In the genomic region with DNA sequence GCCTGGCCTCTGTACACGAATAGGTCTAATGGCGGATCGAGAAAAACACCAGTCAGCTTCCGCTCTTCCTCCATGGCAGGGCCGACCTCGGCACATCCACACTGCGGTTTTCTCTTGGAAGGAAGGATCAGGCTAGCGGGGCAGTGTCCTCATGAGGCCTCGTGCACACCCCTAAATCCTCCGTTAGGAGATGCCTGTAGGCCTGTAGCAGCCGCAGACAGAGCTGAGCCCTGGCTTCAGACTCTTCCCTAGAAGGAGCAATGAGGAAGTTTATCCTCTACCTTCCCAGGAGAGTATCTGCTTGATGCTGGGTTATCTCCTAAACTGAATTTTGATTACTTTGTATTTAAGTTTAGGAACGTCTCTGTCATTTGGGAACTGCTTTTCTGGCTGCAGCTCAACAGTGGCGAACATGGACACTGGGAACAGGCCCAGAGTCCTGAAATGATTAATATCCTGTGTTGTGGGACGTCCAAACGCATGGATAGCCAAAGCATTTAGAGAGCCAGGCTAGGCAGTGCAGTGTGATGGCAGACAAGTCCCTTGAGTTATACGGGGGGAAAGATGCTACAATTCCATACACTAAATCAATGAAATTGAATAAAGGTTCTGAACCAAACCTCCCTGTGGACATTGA, we compare ENCODE assay signal across 11 cellular contexts. TPM values are rescaled to one million over a fixed set of nuclear protein-coding genes. Genes with fewer than 3 reads are reported as not detected.
A peak's percentile ranks its signal among the peaks of the same experiment; 100 is the strongest.
DNase-seq lines count a peak whose midpoint lies in the region; ATAC-seq and TF ChIP-seq lines count a peak whose summit lies in the region.
"Had no signal": no experiment of that assay in that cellular context is flagged by ENCODE, and none has a peak within 500 bp of the region (broad histone marks: within the 10 kb centered on the region; RNA-seq: fewer than 3 reads in every experiment).

No MANE protein-coding gene starts in this region.

- no peak for TF ChIP-seq EP300 in gastroesophageal sphincter (IDR thresholded peaks at IDR 0.05)

- TF ChIP-seq CTCF in AG04450 (IDR thresholded peaks at IDR 0.05; ENCODE audit: low read depth, low read length) (no peak), gastroesophageal sphincter (IDR thresholded peaks at IDR 0.05) (no peak)

- H3K9me3 Mint-ChIP-seq in activated CD8-positive, alpha-beta memory T cell treated with anti-CD3 and anti-CD28 coated beads, Interleukin-2, amount 10 ng/mL, durations not matched to agents 7 days and 5 days (ENCODE audit: low read depth), result no peaks in the 10 kb centered on the region
- H3K9me3 Mint-ChIP-seq: dendritic cell treated with granulocyte-macrophage colony-stimulating factor and Interleukin-4, amounts not matched to agents 40 ng/mL and 50 ng/mL, for 4 days had no signal

- no peak overlapping the region for H3K4me3 ChIP-seq in AG04450 (ENCODE audit: low read depth, low read length)
- H3K4me3 ChIP-seq in SJSA1, result no peak overlapping the region
- no peak overlapping the region for H3K4me3 ChIP-seq in gastroesophageal sphincter
- no peak overlapping the region for H3K4me3 ChIP-seq in trophoblast cell (ENCODE audit: low read depth, low read length)

- H3K4ac ChIP-seq in trophoblast cell (ENCODE audit: low read depth, low read length), result peak overlapping the region; percentile 61

- peak overlapping the region; percentile 72 for H3K14ac ChIP-seq in trophoblast cell (ENCODE audit: low read length)

- peak overlapping the region; percentile 60 for H2BK120ac ChIP-seq in trophoblast cell (ENCODE audit: insufficient read depth, low read length, poor library complexity)

- H3K27ac Mint-ChIP-seq in activated CD8-positive, alpha-beta memory T cell treated with anti-CD3 and anti-CD28 coated beads, Interleukin-2, amount 10 ng/mL, durations not matched to agents 7 days and 5 days, result no peak overlapping the region
- H3K27ac Mint-ChIP-seq: dendritic cell treated with granulocyte-macrophage colony-stimulating factor and Interleukin-4, amounts not matched to agents 40 ng/mL and 50 ng/mL, for 4 days had no signal

- H3K79me1 ChIP-seq in trophoblast cell (ENCODE audit: low read length), result peaks cover 13% of the 10 kb centered on the region

- POLR2A ChIA-PET in AG04450 (lab: Yijun Ruan, JAX), result interaction anchor here (2.2 kb wide), 1 partner anchor 45 kb away, joined by 6 read pairs; no protein-coding TSS in a partner anchor

- WGBS in gastroesophageal sphincter (ENCODE audit: low coverage in 1 of 2), 2 donors, result 33 to 45% methylated on average over 4 to 8 of the region's 16 CpGs
- WGBS in trophoblast cell (ENCODE audit: extremely low coverage, insufficient coverage, insufficient read length), result no CpG with 5 or more reads among the region's 16 CpGs

- CTCF ChIA-PET in AG04450 (lab: Charles Lee), result interaction anchor here (1.0 to 3.0 kb wide), 3 partner anchors 22 to 74 kb away, joined by 5 to 15 read pairs (median 6); no protein-coding TSS in a partner anchor
- CTCF ChIA-PET in activated CD8-positive, alpha-beta memory T cell treated with anti-CD3 and anti-CD28 coated beads, Interleukin-2, amount 10 ng/mL, durations not matched to agents 7 days and 5 days (lab: Charles Lee), result interaction anchor here (1.1 to 1.4 kb wide), 5 partner anchors 16 to 86 kb away, joined by 3 to 6 read pairs (median 4); no protein-coding TSS in a partner anchor

- H4K91ac ChIP-seq in trophoblast cell (ENCODE audit: low read depth, low read length), result peak overlapping the region; percentile 85

- H3K18ac ChIP-seq in trophoblast cell (ENCODE audit: low read length), result peak overlapping the region; percentile 87

- H3K79me2 ChIP-seq in trophoblast cell (ENCODE audit: control insufficient read depth, insufficient read depth, low read length, poor library complexity), result peaks cover 3% of the 10 kb centered on the region

- H3K27ac ChIP-seq in AG04450 (ENCODE audit: low read depth, low read length) (peak overlapping the region; percentile 58), SJSA1 (peak overlapping the region; percentile 92), gastroesophageal sphincter (peak overlapping the region; percentile 15 to 85 (median 78)), trophoblast cell (ENCODE audit: low read depth, low read length) (peak overlapping the region; percentile 77)

- no peak overlapping the region for H3K4me2 ChIP-seq in trophoblast cell (ENCODE audit: low read length)

- H2BK5ac ChIP-seq in trophoblast cell (ENCODE audit: low read depth, low read length, poor library complexity), result peak overlapping the region; percentile 67

- ATAC-seq in gastroesophageal sphincter, result peak; percentile 57
- ATAC-seq in activated CD8-positive, alpha-beta memory T cell treated with anti-CD3 and anti-CD28 coated beads, Interleukin-2, amount 10 ng/mL, durations not matched to agents 7 days and 5 days, result no peak
- no peak for ATAC-seq in GM19035 (IDR thresholded peaks at IDR 0.05; ENCODE audit: unreplicated experiment)

- H3K27me3 ChIP-seq in AG04450 (ENCODE audit: control insufficient read depth, insufficient read depth, low read length), result no peaks in the 10 kb centered on the region
- no peaks in the 10 kb centered on the region for H3K27me3 ChIP-seq in SJSA1 (replicated peaks)
- H3K27me3 ChIP-seq in gastroesophageal sphincter, result no peaks in the 10 kb centered on the region
- H3K27me3 ChIP-seq in trophoblast cell (ENCODE audit: insufficient read depth, low read length), result no peaks in the 10 kb centered on the region

- H3K36me3 ChIP-seq in SJSA1 (no peaks in the 10 kb centered on the region), gastroesophageal sphincter (no peaks in the 10 kb centered on the region), trophoblast cell (ENCODE audit: control insufficient read depth in 1 of 2, insufficient read depth in 2 of 2, low read length in 2 of 2) (no peaks in the 10 kb centered on the region)

- peak overlapping the region; percentile 27 for H4K12ac ChIP-seq in trophoblast cell (ENCODE audit: low read depth, low read length)

- no peaks in the 10 kb centered on the region for H3K36me3 Mint-ChIP-seq in activated CD8-positive, alpha-beta memory T cell treated with anti-CD3 and anti-CD28 coated beads, Interleukin-2, amount 10 ng/mL, durations not matched to agents 7 days and 5 days

- H4K8ac ChIP-seq in trophoblast cell (ENCODE audit: low read depth, low read length), result peak overlapping the region; percentile 31

- H3K9ac ChIP-seq in trophoblast cell (ENCODE audit: low read length), result no peak overlapping the region

- no peaks in the 10 kb centered on the region for H3K9me3 ChIP-seq in AG04450 (ENCODE audit: control insufficient read depth, insufficient read depth, low read length)
- no peaks in the 10 kb centered on the region for H3K9me3 ChIP-seq in SJSA1 (replicated peaks)
- H3K9me3 ChIP-seq in gastroesophageal sphincter, result no peaks in the 10 kb centered on the region
- peaks cover 3% of the 10 kb centered on the region for H3K9me3 ChIP-seq in trophoblast cell (ENCODE audit: insufficient read depth, low read depth, low read length)

- H3K23ac ChIP-seq in trophoblast cell (ENCODE audit: low read length), result no peak overlapping the region

- peaks cover 33% of the 10 kb centered on the region for H3K4me1 ChIP-seq in SJSA1 (replicated peaks)
- H3K4me1 ChIP-seq in gastroesophageal sphincter, result peaks cover 4 to 29% (median 20%) of the 10 kb centered on the region in 3 donors
- H3K4me1 ChIP-seq in trophoblast cell (ENCODE audit: control insufficient read depth in 1 of 2, insufficient read depth in 2 of 2, low read length in 2 of 2), result peaks cover 14 to 20% of the 10 kb centered on the region in 2 experiments

- H2AK5ac ChIP-seq in trophoblast cell (ENCODE audit: low read length), result peak overlapping the region; percentile 51

- no peak for TF ChIP-seq POLR2A in gastroesophageal sphincter (IDR thresholded peaks at IDR 0.05)

- H2BK12ac ChIP-seq in trophoblast cell (ENCODE audit: low read length), result peak overlapping the region; percentile 78

- no peak overlapping the region for H3K4me3 Mint-ChIP-seq in activated CD8-positive, alpha-beta memory T cell treated with anti-CD3 and anti-CD28 coated beads, Interleukin-2, amount 10 ng/mL, durations not matched to agents 7 days and 5 days
- H3K4me3 Mint-ChIP-seq: dendritic cell treated with granulocyte-macrophage colony-stimulating factor and Interleukin-4, amounts not matched to agents 40 ng/mL and 50 ng/mL, for 4 days had no signal

- peaks cover 34% of the 10 kb centered on the region for H3K27me3 Mint-ChIP-seq in activated CD8-positive, alpha-beta memory T cell treated with anti-CD3 and anti-CD28 coated beads, Interleukin-2, amount 10 ng/mL, durations not matched to agents 7 days and 5 days

- peak overlapping the region; percentile 67 for H2AFZ ChIP-seq in trophoblast cell (ENCODE audit: insufficient read depth, low read length, poor library complexity)

- peaks cover 14% of the 10 kb centered on the region for H3K4me1 Mint-ChIP-seq in activated CD8-positive, alpha-beta memory T cell treated with anti-CD3 and anti-CD28 coated beads, Interleukin-2, amount 10 ng/mL, durations not matched to agents 7 days and 5 days

- DNase-seq in AG04450 (ENCODE audit: low read depth, low spot score), result no peak
- DNase-seq in SJSA1 (ENCODE audit: low read depth in 1 of 2, low spot score in 2 of 2), result peak in 1 of 2 experiments; percentile 42
- no peak for DNase-seq in trophoblast cell
- no peak for DNase-seq in activated CD8-positive, alpha-beta memory T cell treated with anti-CD3 and anti-CD28 coated beads, Interleukin-2, amount 10 ng/mL, durations not matched to agents 7 days and 5 days
- DNase-seq in hepatic stellate cell (ENCODE audit: low spot score), result no peak
- no peak for DNase-seq in NCI-H128 (lab: John Stamatoyannopoulos, UW; ENCODE audit: unreplicated experiment)
- DNase-seq: midbrain, NCI-H1930 had no signal

RNA-seq across cellular contexts. Expression of gene BMAL1, which starts 16.5 kb away (rescaled TPM):
- 10.9 and 12.5 TPM in 2 replicates for polyA plus RNA-seq in AG04450 (2011; rRNA removed)
- polyA minus RNA-seq in AG04450 (2011; rRNA and poly(A)+ RNA removed), result 17.6 and 20.2 TPM in 2 replicates
- 14.3 and 28.2 TPM in 2 replicates for total RNA-seq in SJSA1 (2014; rRNA removed; shearing (Covaris generic))
- total RNA-seq in gastroesophageal sphincter, result 10 to 100 TPM; 32.2 to 38.4 (median 36.0) TPM
- polyA plus RNA-seq in trophoblast cell (2013), result 18.8 and 20.8 TPM in 2 replicates
- total RNA-seq in activated CD8-positive, alpha-beta memory T cell treated with anti-CD3 and anti-CD28 coated beads, Interleukin-2, amount 10 ng/mL, durations not matched to agents 7 days and 5 days, result 10 to 100 TPM; 56.8 to 81.8 TPM
